Comparison of ENCODE assay signal across 1 cellular context in genomic region chr1:41668967-41669366, GRCh38.
TF ChIP-seq lines count a peak whose summit lies in the region.

No MANE protein-coding gene starts in this region.

TF ChIP-seq in IMR-90, 13 proteins besides CTCF, POLR2A, EP300 and RAD21:
- no peak for TF ChIP-seq ELK1 (IDR thresholded peaks at IDR 0.05; ENCODE audit: borderline replicate concordance, low read depth, low read length)
- TF ChIP-seq MXI1 (IDR thresholded peaks at IDR 0.05; ENCODE audit: borderline replicate concordance, low read depth, low read length), result no peak
- TF ChIP-seq USF2 (IDR thresholded peaks at IDR 0.05; ENCODE audit: low read depth, low read length), result no peak
- TF ChIP-seq MAZ (IDR thresholded peaks at IDR 0.05; ENCODE audit: borderline replicate concordance, low read depth, low read length), result no peak
- no peak for TF ChIP-seq RFX5 (IDR thresholded peaks at IDR 0.05; ENCODE audit: low read depth, low read length)
- no peak for TF ChIP-seq CHD1 (IDR thresholded peaks at IDR 0.05; ENCODE audit: low read depth, low read length)
- no peak for TF ChIP-seq CEBPB (IDR thresholded peaks at IDR 0.05; ENCODE audit: low read depth, low read length)
- TF ChIP-seq NFE2L2 (IDR thresholded peaks at IDR 0.05; ENCODE audit: low read depth, low read length), result no peak
- no peak for TF ChIP-seq BHLHE40 (IDR thresholded peaks at IDR 0.05; ENCODE audit: low read depth, low read length)
- no peak for TF ChIP-seq MAFK (IDR thresholded peaks at IDR 0.05; ENCODE audit: low read depth, low read length)
- TF ChIP-seq RCOR1 (IDR thresholded peaks at IDR 0.05; ENCODE audit: insufficient replicate concordance, low read length), result no peak
- TF ChIP-seq SMC3 (IDR thresholded peaks at IDR 0.05; ENCODE audit: low read depth, low read length), result no peak
